Comparison of ENCODE assay signal across 18 cellular contexts in genomic region chr6:132458887-132459604, GRCh38. TPM values are rescaled to one million over a fixed set of nuclear protein-coding genes. Genes with fewer than 3 reads are reported as not detected.
DNase-seq lines count a peak whose midpoint lies in the region; ATAC-seq, FAIRE-seq and TF ChIP-seq lines count a peak whose summit lies in the region.
"Had no signal": no experiment of that assay in that cellular context is flagged by ENCODE, and none has a peak within 500 bp of the region (broad histone marks: within the 10 kb centered on the region; RNA-seq: fewer than 3 reads in every experiment).

No MANE protein-coding gene starts in this region.

- CTCF ChIA-PET in GM12878 (lab: Yijun Ruan, JAX) = interaction anchor here (2.5 kb wide), 1 partner anchor 179 kb away, joined by 13 read pairs; no protein-coding TSS in a partner anchor
- CTCF ChIA-PET in T-cell (lab: Charles Lee) = no interaction called here

- no peak for DNase-seq in cardiac muscle cell (ENCODE audit: low read depth in 1 of 2, low spot score in 1 of 2)
- DNase-seq in Right ventricle myocardium superior = no peak
- no peak for DNase-seq in GM12878 (ENCODE audit: low read depth, low spot score)
- DNase-seq in T-cell = no peak
- DNase-seq in omental fat pad (ENCODE audit: low spot score) = no peak
- DNase-seq: AML-193; CD4-positive, CD25-positive, alpha-beta regulatory T cell; DMS53; GF-D8 had no signal

- H3K4me1 ChIP-seq in cardiac muscle cell (ENCODE audit: low read depth) (peaks cover 22% of the 10 kb centered on the region), OCI-LY1 (ENCODE audit: insufficient read depth, low read length, severe bottlenecking) (peaks cover 41% of the 10 kb centered on the region), GM12878 (ENCODE audit: control insufficient read depth, insufficient read depth, low read length) (peaks cover 33% of the 10 kb centered on the region)
- H3K4me1 ChIP-seq: HAP-1 had no signal

- RAD21 ChIA-PET in GM12878 (lab: Charles Lee; ENCODE audit: unreplicated experiment) = interaction anchor here (1.2 kb wide), 1 partner anchor 179 kb away, joined by 3 read pairs; no protein-coding TSS in a partner anchor

- in situ Hi-C loops in GM12878 (cut with MboI) = no loop called here

- ATAC-seq in Right ventricle myocardium superior (ENCODE audit: poor library complexity) (no peak), GM12878 (peak; percentile 40), HG02588 (IDR thresholded peaks at IDR 0.05; ENCODE audit: unreplicated experiment) (no peak), GM21825 (IDR thresholded peaks at IDR 0.05; ENCODE audit: unreplicated experiment) (no peak), T-cell (replicated peaks in 1 of 4) (no peak), omental fat pad (ENCODE audit: low FRiP score) (no peak)

- H3K4me3 ChIP-seq in cardiac muscle cell (no peak overlapping the region), OCI-LY1 (ENCODE audit: low read depth, low read length, poor library complexity, severe bottlenecking) (no peak overlapping the region), GM12878 (no peak overlapping the region)
- H3K4me3 ChIP-seq: BLaER1 treated with 17β-estradiol and CSF1 and Interleukin-3, amounts not matched to agents 10 nM and 100 nM; HAP-1 had no signal

- H3K4me1 Mint-ChIP-seq in T-cell = no peaks in the 10 kb centered on the region

- no peaks in the 10 kb centered on the region for H3K9me3 Mint-ChIP-seq in T-cell
- H3K9me3 Mint-ChIP-seq: CD4-positive, CD25-positive, alpha-beta regulatory T cell had no signal

- WGBS in GM12878 (ENCODE audit: insufficient coverage, insufficient replicate concordance, low lambda C conversion rate, missing lambda C conversion rate) = 96% methylated on average over 6 of the region's 6 CpGs

- FAIRE-seq in GM12878 (lab: Jason Lieb, UNC) = no peak
- FAIRE-seq: H1 had no signal

- no peak; a peak in 1 of 4 replicates for TF ChIP-seq EP300 in GM12878 (IDR thresholded peaks at IDR 0.05; ENCODE audit: borderline replicate concordance in 1 of 2, control insufficient read depth in 1 of 2, low read depth in 2 of 2, low read length in 2 of 2)

- H3K27ac Mint-ChIP-seq in T-cell = no peak overlapping the region
- H3K27ac Mint-ChIP-seq: CD4-positive, CD25-positive, alpha-beta regulatory T cell had no signal

- H4K20me1 ChIP-seq in OCI-LY1 (ENCODE audit: insufficient read depth, low read length) (no peaks in the 10 kb centered on the region), GM12878 (ENCODE audit: control insufficient read depth, insufficient read depth) (no peaks in the 10 kb centered on the region)

- no peaks in the 10 kb centered on the region for H3F3A ChIP-seq in OCI-LY1 (ENCODE audit: insufficient read depth, low read length)

- SMC1A ChIA-PET in GM12878 (lab: Charles Lee; ENCODE audit: uncharacterized antibody, unreplicated experiment) = interaction anchor here (0.6 kb wide), 1 partner anchor 93 kb away, joined by 3 read pairs; no protein-coding TSS in a partner anchor

- H3K9me2 ChIP-seq in OCI-LY1 (ENCODE audit: low read depth, low read length) = no peaks in the 10 kb centered on the region

- POLR2A ChIA-PET in GM12878 (lab: Charles Lee) (no interaction called here), T-cell (lab: Charles Lee) (no interaction called here)

- no peak for TF ChIP-seq CTCF in cardiac muscle cell (IDR thresholded peaks at IDR 0.05; ENCODE audit: low read depth, low read length)
- no peak for TF ChIP-seq CTCF in OCI-LY1 (IDR thresholded peaks at IDR 0.05; ENCODE audit: low read length)
- no peak for TF ChIP-seq CTCF in GM12878 (IDR thresholded peaks at IDR 0.05 in 2 of 3, conservative IDR thresholded peaks at IDR 0.05 in 1 of 3; ENCODE audit: control insufficient read depth in 2 of 3, extremely low read depth in 1 of 3, insufficient read depth in 1 of 3, low read depth in 3 of 3, low read length in 3 of 3)
- no peak for TF ChIP-seq CTCF in omental fat pad (IDR thresholded peaks at IDR 0.05)

- TF ChIP-seq POLR2A in GM12878 (IDR thresholded peaks at IDR 0.05; ENCODE audit: low read depth, low read length) = no peak

- no peak overlapping the region for H3K4me3 Mint-ChIP-seq in T-cell
- H3K4me3 Mint-ChIP-seq: CD4-positive, CD25-positive, alpha-beta regulatory T cell had no signal

- peak overlapping the region; percentile 24 for H3K27ac ChIP-seq in cardiac muscle cell
- peak overlapping the region; percentile 91 for H3K27ac ChIP-seq in OCI-LY1 (ENCODE audit: low read depth, low read length, poor library complexity, severe bottlenecking)
- no peak overlapping the region for H3K27ac ChIP-seq in GM12878 (ENCODE audit: control insufficient read depth, insufficient read depth)
- H3K27ac ChIP-seq: 22Rv1; BLaER1 treated with 17β-estradiol and CSF1 and Interleukin-3, amounts not matched to agents 10 nM and 100 nM; HL-60 had no signal

- no peak overlapping the region for H2AFZ ChIP-seq in OCI-LY1 (ENCODE audit: low read length)
- no peak overlapping the region for H2AFZ ChIP-seq in GM12878 (ENCODE audit: control insufficient read depth, low read depth, low read length)

- peaks cover 65% of the 10 kb centered on the region for H3K36me3 Mint-ChIP-seq in T-cell

- H3K27me3 Mint-ChIP-seq in T-cell = no peaks in the 10 kb centered on the region
- H3K27me3 Mint-ChIP-seq: CD4-positive, CD25-positive, alpha-beta regulatory T cell had no signal

- H3K27me3 ChIP-seq in cardiac muscle cell = no peaks in the 10 kb centered on the region
- no peaks in the 10 kb centered on the region for H3K27me3 ChIP-seq in OCI-LY1 (ENCODE audit: insufficient read depth, low read length)
- no peaks in the 10 kb centered on the region for H3K27me3 ChIP-seq in GM12878 (replicated peaks in 1 of 2; ENCODE audit: control insufficient read depth in 2 of 2, insufficient read depth in 2 of 2, low read length in 1 of 2)
- H3K27me3 ChIP-seq: BLaER1 treated with 17β-estradiol and CSF1 and Interleukin-3, amounts not matched to agents 10 nM and 100 nM had no signal

- BruUV-seq in GM12878 (replicated peaks; lab: Mats Ljungman, UMichigan) = no TSS peak

- TF ChIP-seq RAD21 in GM12878 (IDR thresholded peaks at IDR 0.05; ENCODE audit: insufficient read depth, low read depth, low read length) = no peak

- intact Hi-C loops in Right ventricle myocardium superior (cut with DNase I) (no loop called here), GM12878 (cut with micrococcal nuclease; ENCODE audit: unreplicated experiment) (loop anchor here (5.0 kb wide), 1 partner anchor 38 kb away; no protein-coding TSS in a partner anchor)

- H3K9ac ChIP-seq in OCI-LY1 (ENCODE audit: low read length) (peak overlapping the region; percentile 10; the same call in 1 of the 2 replicates), GM12878 (ENCODE audit: control insufficient read depth, insufficient read depth, low read length) (no peak overlapping the region)
- H3K9ac ChIP-seq: BLaER1 treated with 17β-estradiol and CSF1 and Interleukin-3, amounts not matched to agents 10 nM and 100 nM had no signal

- H3K4me2 ChIP-seq in OCI-LY1 (ENCODE audit: low read length) (no peak overlapping the region), GM12878 (ENCODE audit: control insufficient read depth, insufficient read depth) (no peak overlapping the region)
- H3K4me2 ChIP-seq: BLaER1 treated with 17β-estradiol and CSF1 and Interleukin-3, amounts not matched to agents 10 nM and 100 nM had no signal

- H3K79me2 ChIP-seq in OCI-LY1 (ENCODE audit: insufficient read depth, low read length) (no peaks in the 10 kb centered on the region), GM12878 (ENCODE audit: control insufficient read depth, insufficient read depth, low read length) (no peaks in the 10 kb centered on the region)

- H3K9me3 ChIP-seq in cardiac muscle cell (ENCODE audit: low read depth) = no peaks in the 10 kb centered on the region
- no peaks in the 10 kb centered on the region for H3K9me3 ChIP-seq in OCI-LY1 (ENCODE audit: low read length)
- no peaks in the 10 kb centered on the region; the same call in 2 of the 3 replicates for H3K9me3 ChIP-seq in GM12878 (replicated peaks; ENCODE audit: control insufficient read depth, insufficient read depth, low read length)
- H3K9me3 ChIP-seq: BLaER1 treated with 17β-estradiol and CSF1 and Interleukin-3, amounts not matched to agents 10 nM and 100 nM; HAP-1 had no signal

- peaks cover 34% of the 10 kb centered on the region for H3K36me3 ChIP-seq in cardiac muscle cell
- peaks cover 95% of the 10 kb centered on the region for H3K36me3 ChIP-seq in OCI-LY1 (ENCODE audit: insufficient read depth, low read length)
- peaks cover 1 to 31% of the 10 kb centered on the region in 2 experiments for H3K36me3 ChIP-seq in GM12878 (ENCODE audit: control insufficient read depth in 2 of 2, insufficient read depth in 2 of 2, low read length in 1 of 2)

RNA-seq across cellular contexts. Expression of gene STX7, which starts 53.9 kb away (rescaled TPM):
- 25.3 and 37.2 TPM in 2 replicates for total RNA-seq in cardiac muscle cell
- 28.6 and 44.9 TPM in 2 replicates for polyA plus RNA-seq in cardiac muscle cell
- total RNA-seq in Right ventricle myocardium superior = 55.1 TPM
- 94.1 and 97.1 TPM in 2 replicates for total RNA-seq in GM12878 (2013; cell fraction: nucleolus; rRNA removed)
- 28.8 and 33.4 TPM in 2 replicates for total RNA-seq in GM12878 (2014; rRNA removed)
- 44.2 and 50.1 TPM in 2 replicates for total RNA-seq in GM12878 (2014; rRNA removed; fragmentation: Illumina TruSeq; extraction: Trizol)
- 57.9 and 60.8 TPM in 2 replicates for total RNA-seq in GM12878 (2021)
- polyA plus RNA-seq in GM12878 (2011; ENCODE audit: low read depth) = 17.1 TPM
- 75.5 and 95.5 TPM in 2 replicates for polyA plus RNA-seq in GM12878 (2011; rRNA removed)
- polyA plus RNA-seq in GM12878 (2011; cell fraction: cytosol; rRNA removed) = 23.5 and 24.8 TPM in 2 replicates
- 41.1 and 47.0 TPM in 2 replicates for polyA plus RNA-seq in GM12878 (2011; cell fraction: nucleus; rRNA removed)
- 23.6 and 39.4 TPM in 2 replicates for polyA plus RNA-seq in GM12878 (2012)
- 66.1 and 70.2 TPM in 2 replicates for polyA plus RNA-seq in GM12878 (2014; fragmentation: Illumina TruSeq; extraction: Trizol)
- 10 to 100 TPM; 26.5 to 30.7 TPM for polyA plus RNA-seq in GM12878 (2014; fragmentation: Nextera tagmentation; extraction: Ambion mirVana)
- 38.6 and 40.0 TPM in 2 replicates for polyA plus RNA-seq in GM12878 (2014; rRNA removed)
- polyA plus RNA-seq in GM12878 (2016; fragmentation: Nextera tagmentation; extraction: Ambion mirVana) = 10 to 100 TPM; 52.5 to 58.1 TPM
- polyA minus RNA-seq in GM12878 (2011; rRNA and poly(A)+ RNA removed) = 33.6 and 41.0 TPM in 2 replicates
- 24.6 and 27.8 TPM in 2 replicates for polyA minus RNA-seq in GM12878 (2011; cell fraction: cytosol; rRNA and poly(A)+ RNA removed)
- 60.2 and 102 TPM in 2 replicates for polyA minus RNA-seq in GM12878 (2011; cell fraction: nucleus; rRNA and poly(A)+ RNA removed)
- total RNA-seq in T-cell = 10 to 100 TPM; 13.3 to 27.4 (median 20.9) TPM
- 10 to 100 TPM; 36.1 to 78.3 (median 48.2) TPM for total RNA-seq in omental fat pad

RNA-seq across cellular contexts. Expression of gene MOXD1, which starts 57.8 kb away (rescaled TPM):
- total RNA-seq in cardiac muscle cell (19.0 and 30.6 TPM in 2 replicates), Right ventricle myocardium superior (2.2 TPM), GM12878 (2014; rRNA removed) (0.56 and 0.87 TPM in 2 replicates), GM12878 (2014; rRNA removed; fragmentation: Illumina TruSeq; extraction: Trizol) (0.69 and 0.72 TPM in 2 replicates), GM12878 (2021) (0.87 and 1.3 TPM in 2 replicates), T-cell (under 1 TPM in 4 of 5 donors, not detected in 1; 0.13 to 0.53 (median 0.15) TPM), omental fat pad (1 to 10 TPM; 1.3 to 2.7 (median 2.0) TPM)
- polyA plus RNA-seq in cardiac muscle cell (20.8 and 47.4 TPM in 2 replicates), GM12878 (2011; rRNA removed) (2.1 and 2.9 TPM in 2 replicates), GM12878 (2014; fragmentation: Illumina TruSeq; extraction: Trizol) (0.73 and 1.2 TPM in 2 replicates), GM12878 (2014; fragmentation: Nextera tagmentation; extraction: Ambion mirVana) (under 1 TPM; 0.03 to 0.27 TPM), GM12878 (2014; rRNA removed) (0.65 and 0.88 TPM in 2 replicates), GM12878 (2016; fragmentation: Nextera tagmentation; extraction: Ambion mirVana) (under 1 TPM; 0.34 to 0.40 TPM)
- 8.6 and 10.6 TPM in 2 replicates for total RNA-seq in GM12878 (2013; cell fraction: nucleolus; rRNA removed)
- polyA plus RNA-seq in GM12878 (2011; ENCODE audit: low read depth) = 5.2 TPM
- polyA plus RNA-seq in GM12878 (2011; cell fraction: cytosol; rRNA removed) = 1.2 and 1.5 TPM in 2 replicates
- 1.1 TPM in 2 replicates for polyA plus RNA-seq in GM12878 (2011; cell fraction: nucleus; rRNA removed)
- polyA plus RNA-seq in GM12878 (2012) = 4.6 and 5.1 TPM in 2 replicates
- 0.88 and 2.2 TPM in 2 replicates for polyA minus RNA-seq in GM12878 (2011; rRNA and poly(A)+ RNA removed)
- polyA minus RNA-seq in GM12878 (2011; cell fraction: cytosol; rRNA and poly(A)+ RNA removed) = 0.53 and 0.73 TPM in 2 replicates
- 1.3 and 2.2 TPM in 2 replicates for polyA minus RNA-seq in GM12878 (2011; cell fraction: nucleus; rRNA and poly(A)+ RNA removed)
- total RNA-seq: A673; CD4-positive, CD25-positive, alpha-beta regulatory T cell had no signal
- polyA plus RNA-seq: CD4-positive, CD25-positive, alpha-beta regulatory T cell had no signal
